In genomic region chr9:22079873-22080341, GRCh38 we compare ENCODE assay signal across 9 cellular contexts.
A peak's percentile ranks its signal among the peaks of the same experiment; 100 is the strongest.
DNase-seq lines count a peak whose midpoint lies in the region; ATAC-seq lines count a peak whose summit lies in the region.
"Had no signal": no experiment of that assay in that cellular context is flagged by ENCODE, and none has a peak within 500 bp of the region (broad histone marks: within the 10 kb centered on the region; RNA-seq: fewer than 3 reads in every experiment).

No MANE protein-coding gene starts in this region.

- no peaks in the 10 kb centered on the region for H3K36me3 Mint-ChIP-seq in activated naive CD4-positive, alpha-beta T cell treated with anti-CD3 and anti-CD28 coated beads, Interleukin-2, amount 50 U/mL, for 24 hours

- peaks cover 19% of the 10 kb centered on the region for H3K27me3 Mint-ChIP-seq in activated naive CD4-positive, alpha-beta T cell treated with anti-CD3 and anti-CD28 coated beads, Interleukin-2, amount 50 U/mL, for 24 hours

- DNase-seq in activated CD8-positive, alpha-beta memory T cell treated with anti-CD3 and anti-CD28 coated beads for 24 hours = peak; percentile 62
- DNase-seq in activated CD8-positive, alpha-beta memory T cell treated with anti-CD3 and anti-CD28 coated beads, Interleukin-2, amount 50 U/mL, for 48 hours = no peak
- DNase-seq in midbrain (lab: John Stamatoyannopoulos, UW) = peak; percentile 28
- DNase-seq in SHP77 treated with DMSO at 0.1 percent for 48 hours (lab: John Stamatoyannopoulos, UW) = no peak
- no peak for DNase-seq in NCI-H510A (lab: John Stamatoyannopoulos, UW)
- no peak for DNase-seq in SKM-1 treated with dmso at 0.1 percent for 144 hours (lab: John Stamatoyannopoulos, UW; ENCODE audit: unreplicated experiment)

- H3K9me3 Mint-ChIP-seq in activated naive CD4-positive, alpha-beta T cell treated with anti-CD3 and anti-CD28 coated beads, Interleukin-2, amount 50 U/mL, for 24 hours = no peaks in the 10 kb centered on the region

- H3K27ac Mint-ChIP-seq in activated naive CD4-positive, alpha-beta T cell treated with anti-CD3 and anti-CD28 coated beads, Interleukin-2, amount 50 U/mL, for 24 hours = peak overlapping the region; percentile 47

- peak; percentile 81 for ATAC-seq in HG03354 (IDR thresholded peaks at IDR 0.05; ENCODE audit: poor library complexity, severe bottlenecking, unreplicated experiment)
- ATAC-seq: A549 had no signal

- H3K4me1 Mint-ChIP-seq in activated naive CD4-positive, alpha-beta T cell treated with anti-CD3 and anti-CD28 coated beads, Interleukin-2, amount 50 U/mL, for 24 hours = peaks cover 37% of the 10 kb centered on the region

- peak overlapping the region; percentile 34 for H3K4me3 Mint-ChIP-seq in activated naive CD4-positive, alpha-beta T cell treated with anti-CD3 and anti-CD28 coated beads, Interleukin-2, amount 50 U/mL, for 24 hours

Comparison
In these comparisons a context has a peak if more than half of its experiments do, and no peak if none do; other contexts are left out.
1. DNase-seq: peak in activated CD8-positive, alpha-beta memory T cell treated with anti-CD3 and anti-CD28 coated beads for 24 hours (single experiment) and midbrain (single experiment); none in activated CD8-positive, alpha-beta memory T cell treated with anti-CD3 and anti-CD28 coated beads, Interleukin-2, amount 50 U/mL, for 48 hours (single experiment), SHP77 treated with DMSO at 0.1 percent for 48 hours (single experiment), NCI-H510A (single experiment) and SKM-1 treated with dmso at 0.1 percent for 144 hours (single experiment).